In the genomic region with DNA sequence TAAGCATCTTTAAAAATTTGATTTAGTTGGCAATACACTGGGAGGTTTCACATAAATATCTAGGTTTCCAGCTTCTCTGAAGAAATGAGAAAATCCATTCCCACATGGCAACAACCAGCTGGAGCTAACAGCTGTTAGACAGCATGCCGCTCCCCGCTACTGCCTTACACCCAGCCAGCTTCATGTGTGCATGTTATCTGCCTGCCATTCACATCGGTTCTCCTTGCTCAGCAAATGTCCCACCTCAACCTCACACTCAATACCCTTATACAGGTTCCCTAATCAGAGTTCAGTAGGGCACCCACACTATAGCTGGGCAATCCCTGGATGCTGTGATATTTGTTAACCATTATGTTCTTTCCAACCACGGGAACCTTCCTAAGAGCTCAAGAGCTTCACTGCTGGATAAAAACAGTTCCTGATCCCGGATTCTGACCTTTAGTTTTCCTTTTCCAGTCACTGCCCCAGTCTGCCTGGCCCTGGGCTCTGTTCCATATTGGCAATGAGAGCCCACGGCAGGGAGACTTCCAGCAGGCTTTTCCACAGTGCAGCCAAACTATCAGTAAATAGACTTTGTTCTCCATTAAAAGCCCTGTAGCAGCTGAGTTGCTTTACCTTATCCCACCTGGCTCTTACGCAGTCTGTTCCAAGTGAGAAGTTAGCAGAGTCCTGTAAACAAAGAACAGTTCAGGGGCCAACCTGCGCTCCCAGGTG, we compare ENCODE assay signal across 16 cellular contexts. TPM values are rescaled to one million over a fixed set of nuclear protein-coding genes. Genes with fewer than 3 reads are reported as not detected.
A peak's percentile ranks its signal among the peaks of the same experiment; 100 is the strongest.
DNase-seq lines count a peak whose midpoint lies in the region; ATAC-seq, FAIRE-seq and TF ChIP-seq lines count a peak whose summit lies in the region.
"Had no signal": no experiment of that assay in that cellular context is flagged by ENCODE, and none has a peak within 500 bp of the region (broad histone marks: within the 10 kb centered on the region; RNA-seq: fewer than 3 reads in every experiment).

No MANE protein-coding gene starts in this region.

- H3K9ac ChIP-seq in IMR-90 (ENCODE audit: low read depth, low read length) = no peak overlapping the region

- WGBS in IMR-90 (ENCODE audit: extremely low coverage in 2 of 2, insufficient read length in 1 of 2), 2 experiments = 90% methylated on average over 5 of the region's 8 CpGs; no CpG with 5 or more reads in 1 of the 2 experiments
- 57 to 73% methylated on average over 8 of the region's 8 CpGs for WGBS in heart right ventricle, 2 donors
- 46 to 47% methylated on average over 8 of the region's 8 CpGs for WGBS in pancreas, 2 donors

- H4K5ac ChIP-seq in IMR-90 (ENCODE audit: low read depth, low read length) = no peak overlapping the region

- no peak overlapping the region for H3K56ac ChIP-seq in IMR-90 (ENCODE audit: extremely low read depth, insufficient read depth, low read length)

- DNase-seq in Ammon's horn (ENCODE audit: low spot score) (peak; percentile 56), IMR-90 (no peak), heart right ventricle (peak in 1 of 2 donors; percentile 25), pancreas (peak in 4 of 6 donors; percentile 28 to 45 (median 42)), NCI-H82 treated with DMSO at 0.1 percent for 48 hours (lab: John Stamatoyannopoulos, UW; ENCODE audit: unreplicated experiment) (no peak), NCI-H1436 (lab: John Stamatoyannopoulos, UW) (no peak)
- DNase-seq: EL, HCEC 1CT, MV-4-11, NCI-H1417 treated with DMSO at 0.1 percent for 48 hours, NCI-H2081, NCI-H510A, NCI-H774, PC-9 had no signal

- no peak overlapping the region for H2BK120ac ChIP-seq in IMR-90 (ENCODE audit: low read depth, low read length)

- H3K23ac ChIP-seq in IMR-90 (ENCODE audit: low read depth, low read length) = no peak overlapping the region

- H2AFZ ChIP-seq in IMR-90 (replicated peaks; ENCODE audit: low read length, poor library complexity) = no peak overlapping the region
- H2AFZ ChIP-seq: PC-9 had no signal

- no peak overlapping the region for H3K4me3 ChIP-seq in IMR-90 (ENCODE audit: insufficient read depth, low read depth, low read length)
- H3K4me3 ChIP-seq in heart right ventricle = no peak overlapping the region
- no peak overlapping the region for H3K4me3 ChIP-seq in pancreas
- H3K4me3 ChIP-seq: PC-9 had no signal

- H2AK5ac ChIP-seq in IMR-90 (ENCODE audit: low read depth, low read length) = no peak overlapping the region

- H3K4ac ChIP-seq in IMR-90 (ENCODE audit: low read depth, low read length) = no peak overlapping the region

- POLR2A ChIA-PET in IMR-90 (lab: Charles Lee; ENCODE audit: unreplicated experiment) = interaction anchor here (0.5 kb wide), 1 partner anchor 305 kb away, joined by 5 read pairs; no protein-coding TSS in a partner anchor

- TF ChIP-seq RAD21 in IMR-90 (IDR thresholded peaks at IDR 0.05; ENCODE audit: low read length) = no peak

- H3K79me1 ChIP-seq in IMR-90 (ENCODE audit: low read depth in 1 of 2, low read length in 2 of 2) = no peaks in the 10 kb centered on the region; a peak in 1 of 4 replicates

- H2BK5ac ChIP-seq in IMR-90 (ENCODE audit: low read depth, low read length, poor library complexity, severe bottlenecking) = no peak overlapping the region

- H3K27ac ChIP-seq in IMR-90 (ENCODE audit: insufficient read depth, low read length) (no peak overlapping the region), heart right ventricle (peak overlapping the region in 9 of 10 donors; percentile 14 to 69 (median 63)), pancreas (peak overlapping the region in 1 of 4 donors; percentile 26)
- H3K27ac ChIP-seq: PC-9 had no signal

- no peak overlapping the region for H4K91ac ChIP-seq in IMR-90 (ENCODE audit: insufficient read depth, low read depth, low read length)

- H2BK20ac ChIP-seq in IMR-90 (ENCODE audit: low read depth, low read length) = no peak overlapping the region

- no peak overlapping the region for H3K18ac ChIP-seq in IMR-90 (ENCODE audit: low read depth, low read length)

- H3K4me1 ChIP-seq in IMR-90 (ENCODE audit: control insufficient read depth, insufficient read depth, low read length) (no peaks in the 10 kb centered on the region), heart right ventricle (peaks cover 0 to 39% (median 18%) of the 10 kb centered on the region in 9 donors), pancreas (no peaks in the 10 kb centered on the region)

- H4K20me1 ChIP-seq in IMR-90 (ENCODE audit: insufficient read depth, low read length) = no peaks in the 10 kb centered on the region; the same call in 1 of the 2 replicates

- no peak overlapping the region for H3K4me2 ChIP-seq in IMR-90 (ENCODE audit: low read depth, low read length)
- H3K4me2 ChIP-seq: PC-9 had no signal

- no peak for TF ChIP-seq POLR2A in IMR-90 (IDR thresholded peaks at IDR 0.05; ENCODE audit: low read depth, low read length)

- in situ Hi-C loops in IMR-90 (cut with MboI; ENCODE audit: low sequenced_read_pairs) = no loop called here

- dilution Hi-C loops in IMR-90 (cut with HindIII; ENCODE audit: low sequenced_read_pairs, unreplicated experiment) = loop anchor here (25.0 kb wide), 1 partner anchor 291 kb away; a partner anchor contains a TSS

- ATAC-seq in IMR-90 (ENCODE audit: low read depth) (no peak), heart right ventricle (peak; percentile 46 to 84 (median 78)), pancreas (peak; percentile 37 to 92 (median 78)), GM21526 (IDR thresholded peaks at IDR 0.05; ENCODE audit: low FRiP score, unreplicated experiment) (no peak)

- TSS peak; percentile 44 for BruUV-seq in IMR-90 (replicated peaks; lab: Mats Ljungman, UMichigan)

- no peak for TF ChIP-seq CTCF in IMR-90 (conservative IDR thresholded peaks at IDR 0.05; ENCODE audit: low read depth, low read length)
- no peak for TF ChIP-seq CTCF in heart right ventricle (IDR thresholded peaks at IDR 0.05)
- TF ChIP-seq CTCF in pancreas (IDR thresholded peaks at IDR 0.05) = no peak

- no peak for FAIRE-seq in pancreas (lab: Jason Lieb, UNC)
- FAIRE-seq: HTR-8/SVneo had no signal

- H3K9me3 ChIP-seq in IMR-90 (ENCODE audit: control insufficient read depth, insufficient read depth, low read length) (no peaks in the 10 kb centered on the region), heart right ventricle (peaks cover 0 to under 1% (median 0%) of the 10 kb centered on the region in 11 donors), pancreas (no peaks in the 10 kb centered on the region)

- H2BK15ac ChIP-seq in IMR-90 (ENCODE audit: low read depth, low read length) = no peak overlapping the region

- CTCF ChIA-PET in IMR-90 (lab: Yijun Ruan, JAX) = no interaction called here

- intact Hi-C loops in IMR-90 (cut with micrococcal nuclease) (no loop called here), heart right ventricle (cut with DNase I) (no loop called here), pancreas (cut with DNase I) (no loop called here)

- H3K27me3 ChIP-seq in IMR-90 (ENCODE audit: control insufficient read depth, insufficient read depth, low read length) = no peaks in the 10 kb centered on the region
- no peaks in the 10 kb centered on the region for H3K27me3 ChIP-seq in heart right ventricle
- no peaks in the 10 kb centered on the region for H3K27me3 ChIP-seq in pancreas

- no peak overlapping the region for H4K8ac ChIP-seq in IMR-90 (ENCODE audit: low read depth in 2 of 2, low read length in 2 of 2)

- peaks cover 2% of the 10 kb centered on the region; the same call in 1 of the 2 replicates for H3K9me1 ChIP-seq in IMR-90 (ENCODE audit: insufficient read depth, low read length)

- H2AK9ac ChIP-seq in IMR-90 (replicated peaks; ENCODE audit: low read depth, low read length, poor library complexity) = no peak overlapping the region

- no peak overlapping the region for H3K14ac ChIP-seq in IMR-90 (replicated peaks; ENCODE audit: low read depth, low read length)

- H3K36me3 ChIP-seq in IMR-90 (ENCODE audit: control insufficient read depth, insufficient read depth, low read length) = peaks cover 36% of the 10 kb centered on the region
- peaks cover 0 to 100% (median 54%) of the 10 kb centered on the region in 9 donors for H3K36me3 ChIP-seq in heart right ventricle
- H3K36me3 ChIP-seq in pancreas = peaks cover 0 to 16% (median 15%) of the 10 kb centered on the region in 3 donors

TF ChIP-seq in IMR-90, 13 proteins besides CTCF, POLR2A, EP300 and RAD21:
- TF ChIP-seq, protein P1, sequence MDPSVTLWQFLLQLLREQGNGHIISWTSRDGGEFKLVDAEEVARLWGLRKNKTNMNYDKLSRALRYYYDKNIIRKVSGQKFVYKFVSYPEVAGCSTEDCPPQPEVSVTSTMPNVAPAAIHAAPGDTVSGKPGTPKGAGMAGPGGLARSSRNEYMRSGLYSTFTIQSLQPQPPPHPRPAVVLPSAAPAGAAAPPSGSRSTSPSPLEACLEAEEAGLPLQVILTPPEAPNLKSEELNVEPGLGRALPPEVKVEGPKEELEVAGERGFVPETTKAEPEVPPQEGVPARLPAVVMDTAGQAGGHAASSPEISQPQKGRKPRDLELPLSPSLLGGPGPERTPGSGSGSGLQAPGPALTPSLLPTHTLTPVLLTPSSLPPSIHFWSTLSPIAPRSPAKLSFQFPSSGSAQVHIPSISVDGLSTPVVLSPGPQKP (IDR thresholded peaks at IDR 0.05; ENCODE audit: borderline replicate concordance, low read depth, low read length) = no peak
- TF ChIP-seq MXI1 (IDR thresholded peaks at IDR 0.05; ENCODE audit: borderline replicate concordance, low read depth, low read length) (no peak), BHLHE40 (IDR thresholded peaks at IDR 0.05; ENCODE audit: low read depth, low read length) (no peak)
- TF ChIP-seq, protein P2, sequence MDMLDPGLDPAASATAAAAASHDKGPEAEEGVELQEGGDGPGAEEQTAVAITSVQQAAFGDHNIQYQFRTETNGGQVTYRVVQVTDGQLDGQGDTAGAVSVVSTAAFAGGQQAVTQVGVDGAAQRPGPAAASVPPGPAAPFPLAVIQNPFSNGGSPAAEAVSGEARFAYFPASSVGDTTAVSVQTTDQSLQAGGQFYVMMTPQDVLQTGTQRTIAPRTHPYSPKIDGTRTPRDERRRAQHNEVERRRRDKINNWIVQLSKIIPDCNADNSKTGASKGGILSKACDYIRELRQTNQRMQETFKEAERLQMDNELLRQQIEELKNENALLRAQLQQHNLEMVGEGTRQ (IDR thresholded peaks at IDR 0.05; ENCODE audit: low read depth, low read length) = no peak

RNA-seq across cellular contexts. Expression of a gene that starts 8.6 kb away (rescaled TPM):
- 30.6 and 31.4 TPM in 2 replicates for total RNA-seq in IMR-90 (2012; rRNA removed)
- polyA plus RNA-seq in IMR-90 (2012; rRNA removed) = 20.2 and 22.1 TPM in 2 replicates
- polyA plus RNA-seq in IMR-90 (2012; cell fraction: cytosol; rRNA removed) = 9.8 and 12.6 TPM in 2 replicates
- 46.8 and 55.0 TPM in 2 replicates for polyA plus RNA-seq in IMR-90 (2012; cell fraction: nucleus; rRNA removed; ENCODE audit: low replicate concordance)
- 10 to 100 TPM; 34.5 to 70.0 (median 37.4) TPM for total RNA-seq in heart right ventricle
- 10 to 100 TPM; 12.8 to 15.2 TPM for polyA plus RNA-seq in heart right ventricle
- 10 to 100 TPM; 16.0 to 31.4 (median 22.6) TPM for total RNA-seq in pancreas
- polyA plus RNA-seq in pancreas = 10 to 100 TPM; 14.5 to 18.6 TPM

RNA-seq across cellular contexts. Expression of a gene that starts 8.8 kb away (rescaled TPM):
- 27.2 and 29.4 TPM in 2 replicates for total RNA-seq in IMR-90 (2012; rRNA removed)
- polyA plus RNA-seq in IMR-90 (2012; rRNA removed) = 17.9 and 20.0 TPM in 2 replicates
- 3.7 and 6.5 TPM in 2 replicates for polyA plus RNA-seq in IMR-90 (2012; cell fraction: cytosol; rRNA removed)
- 1.5 and 12.2 TPM in 2 replicates for polyA plus RNA-seq in IMR-90 (2012; cell fraction: nucleus; rRNA removed; ENCODE audit: low replicate concordance)
- 10 to 100 TPM; 18.3 to 52.8 (median 24.7) TPM for total RNA-seq in heart right ventricle
- 1 to 10 TPM; 7.6 to 9.3 TPM for polyA plus RNA-seq in heart right ventricle
- 1 to 10 TPM; 2.5 to 9.0 (median 3.7) TPM for total RNA-seq in pancreas
- polyA plus RNA-seq in pancreas = 1 to 10 TPM; 2.5 to 4.3 TPM

Comparison
In these comparisons a context has a peak if more than half of its experiments do, and no peak if none do; other contexts are left out.
1. DNase-seq: peak in Ammon's horn (single experiment) and pancreas (4 of 6); none in IMR-90 (single experiment), NCI-H82 treated with DMSO at 0.1 percent for 48 hours (single experiment) and NCI-H1436 (single experiment).
2. ATAC-seq: peak in heart right ventricle (8 of 8) and pancreas (4 of 4); none in IMR-90 (single experiment) and GM21526 (single experiment).